In the genomic region with DNA sequence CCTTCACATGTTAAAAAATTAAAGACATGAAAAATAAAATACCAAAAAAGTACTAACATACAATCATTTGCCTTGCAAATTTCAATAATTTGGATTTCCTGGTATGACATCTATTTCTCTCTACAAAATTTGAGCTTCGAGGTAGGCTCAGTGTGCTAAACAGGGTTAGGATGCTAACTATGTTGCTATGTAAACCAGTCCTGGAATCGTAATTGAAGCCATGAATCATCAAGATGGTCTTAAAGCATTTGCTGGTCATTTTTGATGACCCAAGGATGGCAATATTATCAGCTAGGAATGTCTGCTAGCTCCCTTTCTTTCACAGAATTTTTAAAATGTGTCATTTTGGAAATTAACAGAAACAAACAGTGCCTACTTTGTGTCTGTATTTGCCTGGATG, we compare ENCODE assay signal across 19 cellular contexts.
A peak's percentile ranks its signal among the peaks of the same experiment; 100 is the strongest.
DNase-seq lines count a peak whose midpoint lies in the region; ATAC-seq and TF ChIP-seq lines count a peak whose summit lies in the region.
"Had no signal": no experiment of that assay in that cellular context is flagged by ENCODE, and none has a peak within 500 bp of the region (broad histone marks: within the 10 kb centered on the region; RNA-seq: fewer than 3 reads in every experiment).

No MANE protein-coding gene starts in this region.

- no peaks in the 10 kb centered on the region for H3F3A ChIP-seq in smooth muscle cell (ENCODE audit: low read depth)

- H3K9me3 Mint-ChIP-seq in Calu3 (ENCODE audit: low read depth, unreplicated experiment), result no peaks in the 10 kb centered on the region
- H3K9me3 Mint-ChIP-seq: CD4-positive, CD25-positive, alpha-beta regulatory T cell; CD8-positive, alpha-beta T cell had no signal

- no TSS peak for BruUV-seq in Calu3 (replicated peaks; lab: Mats Ljungman, UMichigan)

- H3K79me2 ChIP-seq in smooth muscle cell (ENCODE audit: low read depth), result no peaks in the 10 kb centered on the region

- no peak overlapping the region for H3K4me3 Mint-ChIP-seq in Calu3 (ENCODE audit: low read depth, unreplicated experiment)
- H3K4me3 Mint-ChIP-seq: B cell; CD4-positive, CD25-positive, alpha-beta regulatory T cell; CD8-positive, alpha-beta T cell had no signal

- H3K9ac ChIP-seq in smooth muscle cell (ENCODE audit: low read depth), result no peak overlapping the region
- H3K9ac ChIP-seq: BLaER1 had no signal

- in situ Hi-C loops in transverse colon (cut with MboI; ENCODE audit: low pct_ligation_motif_present in 1 of 4, low pct_unique_long_range_greater_than_20kb in 1 of 4, low sequenced_read_pairs in 3 of 4), result loop anchor here in 2 of 4 donors (25.0 kb wide), 2 partner anchors 269 to 294 kb away; no protein-coding TSS in a partner anchor

- peak overlapping the region; percentile 30 for H2AFZ ChIP-seq in smooth muscle cell (ENCODE audit: low read depth)

- H3K4me1 ChIP-seq in smooth muscle cell (ENCODE audit: low read depth), result no peaks in the 10 kb centered on the region
- H3K4me1 ChIP-seq in transverse colon, result no peaks in the 10 kb centered on the region
- H3K4me1 ChIP-seq: Caco-2 had no signal

- no peaks in the 10 kb centered on the region for H3K27me3 Mint-ChIP-seq in Calu3 (ENCODE audit: unreplicated experiment)
- H3K27me3 Mint-ChIP-seq: B cell; CD4-positive, CD25-positive, alpha-beta regulatory T cell had no signal

- no peak for TF ChIP-seq POLR2A in transverse colon (IDR thresholded peaks at IDR 0.05)

- DNase-seq in Calu3 (no peak), EL (peak; percentile 9), iris pigment epithelial cell (ENCODE audit: low read depth) (peak; percentile 11), smooth muscle cell (lab: John Stamatoyannopoulos, UW; ENCODE audit: unreplicated experiment) (no peak), transverse colon (no peak)
- DNase-seq: Caco-2; CD4-positive, CD25-positive, alpha-beta regulatory T cell; CD8-positive, alpha-beta T cell; DMS53; DND-41; GF-D8; GOT3; HCEC 1CT had no signal

- H3K4me3 ChIP-seq in smooth muscle cell, result no peak overlapping the region
- no peak overlapping the region for H3K4me3 ChIP-seq in transverse colon
- H3K4me3 ChIP-seq: BLaER1 had no signal

- no peak for TF ChIP-seq CTCF in Calu3 (IDR thresholded peaks at IDR 0.05; ENCODE audit: unreplicated experiment)
- no peak for TF ChIP-seq CTCF in smooth muscle cell (IDR thresholded peaks at IDR 0.05; ENCODE audit: borderline replicate concordance, insufficient read depth, poor library complexity, severe bottlenecking)
- TF ChIP-seq CTCF in transverse colon (IDR thresholded peaks at IDR 0.05), result no peak

- H3K27me3 ChIP-seq in smooth muscle cell (ENCODE audit: low read depth) (no peaks in the 10 kb centered on the region), transverse colon (no peaks in the 10 kb centered on the region)
- H3K27me3 ChIP-seq: BLaER1 had no signal

- no peaks in the 10 kb centered on the region for H4K20me1 ChIP-seq in smooth muscle cell (ENCODE audit: low read depth)
- H4K20me1 ChIP-seq: BLaER1 had no signal

- WGBS in smooth muscle cell (ENCODE audit: low lambda C conversion rate), result 72% methylated on average over 2 of the region's 2 CpGs
- WGBS in transverse colon (ENCODE audit: low coverage in 1 of 2), 2 donors, result 87 to 88% methylated on average over 2 of the region's 2 CpGs

- H3K4me2 ChIP-seq in smooth muscle cell, result no peak overlapping the region
- H3K4me2 ChIP-seq: BLaER1 had no signal

- H3K4me1 Mint-ChIP-seq in Calu3 (ENCODE audit: low read depth, unreplicated experiment), result no peaks in the 10 kb centered on the region
- H3K4me1 Mint-ChIP-seq: CD4-positive, CD25-positive, alpha-beta regulatory T cell had no signal

- no peaks in the 10 kb centered on the region for H3K36me3 ChIP-seq in smooth muscle cell (ENCODE audit: low read depth)
- H3K36me3 ChIP-seq in transverse colon, result peaks cover 0 to 6% (median 0%) of the 10 kb centered on the region in 4 donors

- ATAC-seq in HG03571 (IDR thresholded peaks at IDR 0.05; ENCODE audit: unreplicated experiment) (no peak), GM18520 (IDR thresholded peaks at IDR 0.05; ENCODE audit: unreplicated experiment) (no peak)
- ATAC-seq: CD8-positive, alpha-beta T cell had no signal

- H3K9me3 ChIP-seq in smooth muscle cell (replicated peaks; ENCODE audit: low read depth) (no peaks in the 10 kb centered on the region), transverse colon (no peaks in the 10 kb centered on the region)
- H3K9me3 ChIP-seq: BLaER1, Caco-2 had no signal

- TF ChIP-seq EP300 in transverse colon (IDR thresholded peaks at IDR 0.05; ENCODE audit: low read depth), result no peak

- CTCF ChIA-PET in Calu3 (lab: Charles Lee), result no interaction called here

- H3K36me3 Mint-ChIP-seq in Calu3 (ENCODE audit: insufficient read depth, unreplicated experiment), result peaks cover 37% of the 10 kb centered on the region
- H3K36me3 Mint-ChIP-seq: CD4-positive, CD25-positive, alpha-beta regulatory T cell; CD8-positive, alpha-beta T cell had no signal

- H3K27ac Mint-ChIP-seq in Calu3 (ENCODE audit: unreplicated experiment), result peak overlapping the region; percentile 36
- H3K27ac Mint-ChIP-seq: B cell; CD4-positive, CD25-positive, alpha-beta regulatory T cell; CD8-positive, alpha-beta T cell had no signal

- H3K27ac ChIP-seq in smooth muscle cell (ENCODE audit: low read depth) (no peak overlapping the region), transverse colon (no peak overlapping the region)
- H3K27ac ChIP-seq: 22Rv1, BLaER1, C4-2B had no signal

- intact Hi-C loops in Calu3 (cut with micrococcal nuclease; ENCODE audit: unreplicated experiment), result no loop called here
- intact Hi-C loops in transverse colon (cut with DNase I; ENCODE audit: low total_unique reads), result no loop called here

Comparison
In these comparisons a context has a peak if more than half of its experiments do, and no peak if none do; other contexts are left out.
1. DNase-seq: peak in EL (single experiment) and iris pigment epithelial cell (single experiment); none in Calu3 (single experiment), smooth muscle cell (single experiment) and transverse colon (single experiment).